Comparison of ENCODE assay signal across 11 cellular contexts in the genomic region with DNA sequence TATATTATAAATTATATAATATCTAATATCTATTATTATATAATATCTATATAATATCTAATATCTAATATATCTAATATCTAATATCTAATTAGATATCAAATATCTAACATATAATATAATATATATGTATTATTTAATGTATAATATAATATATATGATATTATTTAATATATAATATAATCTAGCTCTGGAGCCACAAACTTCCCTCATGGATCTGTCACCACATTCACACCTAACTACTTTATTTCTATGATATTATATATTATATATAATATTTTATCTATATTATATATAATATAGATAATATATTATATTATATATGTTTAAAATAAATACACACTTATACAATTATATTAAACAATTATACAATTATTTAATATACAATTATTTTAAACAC.
"Had no signal": no experiment of that assay in that cellular context is flagged by ENCODE, and none has a peak within 500 bp of the region (broad histone marks: within the 10 kb centered on the region; RNA-seq: fewer than 3 reads in every experiment).

No MANE protein-coding gene starts in this region.

- H3K9me3 Mint-ChIP-seq: GM23338, H9 had no signal

- H3K27ac ChIP-seq: GM23248 had no signal

- H3K4me3 Mint-ChIP-seq: GM23338, H9, HFFc6 had no signal

- H3K9ac ChIP-seq: GM23248 had no signal

- ATAC-seq: GM23338, HCT116 had no signal

- DNase-seq: GM23248, GOT3, H7, H9, HCEC 1CT, HFFc6 had no signal

- H3K4me3 ChIP-seq: GM23248, GM23338, HAP-1 had no signal

- H3K27ac Mint-ChIP-seq: GM23338, H9, HFFc6 had no signal

- H3K36me3 ChIP-seq: HAP-1 had no signal

- FAIRE-seq: H1, H54 had no signal

- H3K9me3 ChIP-seq: HAP-1 had no signal
